Comparison of ENCODE assay signal across 25 cellular contexts in the genomic region with DNA sequence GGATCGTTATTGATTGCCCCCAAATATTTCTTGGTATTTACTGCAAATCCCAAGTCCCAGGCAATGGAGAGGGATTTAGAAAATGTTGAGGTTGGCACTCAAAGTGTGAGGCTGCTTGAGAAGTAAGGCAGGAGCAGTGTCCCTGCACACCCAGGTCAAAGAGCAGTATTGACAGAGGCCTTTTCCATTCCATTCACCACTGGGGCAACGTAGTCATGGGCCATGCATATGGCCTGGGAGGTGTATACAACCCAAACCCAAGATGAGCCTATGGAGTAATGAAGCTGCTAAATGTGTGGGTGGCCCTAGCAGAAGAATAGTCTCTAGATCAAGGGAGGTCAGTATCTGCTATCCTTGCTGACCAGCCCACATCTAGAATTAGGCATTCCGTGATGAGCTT.
A peak's percentile ranks its signal among the peaks of the same experiment; 100 is the strongest.
DNase-seq lines count a peak whose midpoint lies in the region; TF ChIP-seq lines count a peak whose summit lies in the region.
"Had no signal": no experiment of that assay in that cellular context is flagged by ENCODE, and none has a peak within 500 bp of the region (broad histone marks: within the 10 kb centered on the region; RNA-seq: fewer than 3 reads in every experiment).

No MANE protein-coding gene starts in this region.

- H3K27ac ChIP-seq in sigmoid colon: no peak overlapping the region
- no peak overlapping the region for H3K27ac ChIP-seq in SJCRH30
- H3K27ac ChIP-seq: SJSA1 had no signal

- no peak for TF ChIP-seq CTCF in sigmoid colon (IDR thresholded peaks at IDR 0.05)

- no peak overlapping the region for H3K4me3 ChIP-seq in sigmoid colon
- no peak overlapping the region for H3K4me3 ChIP-seq in SJCRH30
- H3K4me3 ChIP-seq: K562, SJSA1 had no signal

- 72 to 88% methylated on average over 3 of the region's 3 CpGs for WGBS in sigmoid colon, 2 donors

- H3K4me1 ChIP-seq in sigmoid colon (peaks cover 0 to 17% (median 13%) of the 10 kb centered on the region in 4 donors), SJCRH30 (peaks cover 64% of the 10 kb centered on the region)
- H3K4me1 ChIP-seq: BE2C had no signal

- TF ChIP-seq EP300 in sigmoid colon (IDR thresholded peaks at IDR 0.05): no peak

- peak; percentile 9 for DNase-seq in activated effector memory CD4-positive, alpha-beta T cell treated with anti-CD3 and anti-CD28 coated beads, Interleukin-2, amount 50 U/mL, for 16 hours
- DNase-seq in activated effector memory CD4-positive, alpha-beta T cell treated with Interleukin-2 at 50 U/mL for 16 hours: no peak
- DNase-seq in mesenteric fat pad (ENCODE audit: low spot score): peak; percentile 12
- peak; percentile 24 for DNase-seq in sigmoid colon
- peak; percentile 15 for DNase-seq in ureter (ENCODE audit: low spot score)
- DNase-seq in RPMI8226: no peak
- no peak for DNase-seq in SJCRH30
- no peak for DNase-seq in NCI-H2196 treated with DMSO at 0.1 percent for 48 hours (lab: John Stamatoyannopoulos, UW; ENCODE audit: unreplicated experiment)
- DNase-seq: 8988T; ACHN; BE2C; CD8-positive, alpha-beta memory T cell; DMS 273 treated with DMSO at 0.1 percent for 48 hours; DND-41; H7; Kasumi-1; NCI-H1105; NCI-H1436 treated with DMSO at 0.1 percent for 48 hours; NCI-H187 treated with DMSO at 0.1 percent for 48 hours; NCI-H2171 treated with DMSO at 0.1 percent for 48 hours; NCI-H446; NCI-H524 treated with DMSO at 0.1 percent for 48 hours; NCI-H774 had no signal

- no peaks in the 10 kb centered on the region for H3K9me3 ChIP-seq in sigmoid colon
- no peaks in the 10 kb centered on the region for H3K9me3 ChIP-seq in SJCRH30 (replicated peaks)
- H3K9me3 ChIP-seq: BE2C, SJSA1 had no signal

- H3K27me3 ChIP-seq in sigmoid colon: peaks cover 0 to 4% (median 0%) of the 10 kb centered on the region in 3 donors
- no peaks in the 10 kb centered on the region for H3K27me3 ChIP-seq in SJCRH30
- H3K27me3 ChIP-seq: BE2C, SJSA1 had no signal

- no peak for TF ChIP-seq POLR2A in sigmoid colon (IDR thresholded peaks at IDR 0.05)

- H3K36me3 ChIP-seq in sigmoid colon (no peaks in the 10 kb centered on the region), SJCRH30 (no peaks in the 10 kb centered on the region)
- H3K36me3 ChIP-seq: BE2C, SJSA1 had no signal

- intact Hi-C loops in sigmoid colon (cut with DNase I): no loop called here

Comparison
In these comparisons a context has a peak if more than half of its experiments do, and no peak if none do; other contexts are left out.
1. DNase-seq: peak in activated effector memory CD4-positive, alpha-beta T cell treated with anti-CD3 and anti-CD28 coated beads, Interleukin-2, amount 50 U/mL, for 16 hours (single experiment), mesenteric fat pad (single experiment), sigmoid colon (single experiment) and ureter (single experiment); none in activated effector memory CD4-positive, alpha-beta T cell treated with Interleukin-2 at 50 U/mL for 16 hours (single experiment), RPMI8226 (single experiment), SJCRH30 (0 of 2) and NCI-H2196 treated with DMSO at 0.1 percent for 48 hours (single experiment).